Comparison of ENCODE assay signal across 8 cellular contexts in the genomic region with DNA sequence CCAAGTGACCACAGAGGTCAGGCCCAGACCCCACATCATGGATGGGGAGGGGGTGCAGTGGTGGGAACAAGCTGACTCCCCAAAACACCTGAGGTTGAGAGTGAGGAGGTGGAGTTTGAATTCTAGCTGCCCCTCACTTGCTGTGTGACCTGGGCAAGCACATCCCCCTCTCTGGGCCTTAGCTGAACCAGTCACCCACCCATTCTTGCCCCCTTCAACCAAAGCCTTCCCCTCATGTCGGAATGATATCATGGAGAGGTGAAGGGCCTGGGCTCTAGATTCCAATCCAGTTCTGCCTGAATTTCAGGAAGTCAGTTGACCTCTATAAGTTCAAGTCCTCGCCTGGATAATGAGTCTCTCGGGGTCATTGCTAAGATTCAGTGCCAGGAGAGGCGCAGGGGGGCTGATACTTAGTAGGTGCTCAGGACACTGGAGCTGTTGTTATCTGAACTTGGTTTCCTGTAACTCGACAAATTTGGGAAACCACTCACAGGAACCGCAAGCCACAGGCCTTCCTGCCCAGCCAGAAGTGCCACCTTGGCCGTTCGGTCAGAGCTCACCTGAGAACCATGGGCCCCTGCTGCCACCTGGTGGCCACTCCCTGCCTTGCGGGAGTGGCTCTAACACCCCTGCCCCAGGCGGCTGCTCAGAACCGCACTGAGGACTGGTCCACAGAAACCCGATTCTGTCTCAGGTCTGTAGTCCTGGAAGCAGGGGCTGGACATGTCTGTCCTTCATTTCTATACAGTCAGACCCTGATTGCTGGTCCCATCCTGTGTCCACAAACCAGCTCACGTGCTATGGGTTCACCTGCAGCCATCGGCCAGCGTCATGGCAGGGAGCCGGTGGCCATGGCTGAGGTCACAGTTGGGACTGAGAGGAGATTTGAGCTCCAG. TPM values are rescaled to one million over a fixed set of nuclear protein-coding genes. Genes with fewer than 3 reads are reported as not detected.
A peak's percentile ranks its signal among the peaks of the same experiment; 100 is the strongest.
DNase-seq lines count a peak whose midpoint lies in the region; ATAC-seq and TF ChIP-seq lines count a peak whose summit lies in the region.

No MANE protein-coding gene starts in this region.

- no peaks in the 10 kb centered on the region for H3K9me3 Mint-ChIP-seq in activated T-helper 2 cell treated with anti-CD3 and anti-CD28 coated beads, Interferon-gamma antibody, Interleukin-2, Interleukin-4, amounts not matched to agents 10 μg/mL and 5 μg/mL and 100 μg/mL, durations not matched to agents 14 hours and 24 hours and 36 hours

- intact Hi-C loops in activated T-helper 2 cell treated with anti-CD3 and anti-CD28 coated beads, Interferon-gamma antibody, Interleukin-2, Interleukin-4, amounts not matched to agents 10 μg/mL and 5 μg/mL and 100 μg/mL, durations not matched to agents 14 hours and 24 hours and 36 hours (cut with micrococcal nuclease), result loop anchor here (1.0 kb wide), 2 partner anchors 22 to 29 kb away; no protein-coding TSS in a partner anchor
- intact Hi-C loops in testis (cut with DNase I; ENCODE audit: low total_unique reads), result no loop called here

- peaks cover 14% of the 10 kb centered on the region for H3K4me1 Mint-ChIP-seq in activated T-helper 2 cell treated with anti-CD3 and anti-CD28 coated beads, Interferon-gamma antibody, Interleukin-2, Interleukin-4, amounts not matched to agents 10 μg/mL and 5 μg/mL and 100 μg/mL, durations not matched to agents 14 hours and 24 hours and 36 hours (ENCODE audit: low read depth)

- no peak for TF ChIP-seq POLR2A in testis (IDR thresholded peaks at IDR 0.05)

- ATAC-seq in HG03439 (IDR thresholded peaks at IDR 0.05; ENCODE audit: unreplicated experiment), result peak; percentile 77

- no peaks in the 10 kb centered on the region for H3K27me3 ChIP-seq in testis

- no peaks in the 10 kb centered on the region for H3K36me3 Mint-ChIP-seq in activated T-helper 2 cell treated with anti-CD3 and anti-CD28 coated beads, Interferon-gamma antibody, Interleukin-2, Interleukin-4, amounts not matched to agents 10 μg/mL and 5 μg/mL and 100 μg/mL, durations not matched to agents 14 hours and 24 hours and 36 hours (ENCODE audit: low read depth)

- POLR2A ChIA-PET in RWPE1 (lab: Yijun Ruan, JAX; ENCODE audit: low non-redundant PET), result no interaction called here

- H3K4me3 ChIP-seq in fibroblast of the aortic adventitia (ENCODE audit: low read depth, low read length), result no peak overlapping the region
- no peak overlapping the region for H3K4me3 ChIP-seq in testis

- TF ChIP-seq CTCF in RWPE1 (conservative IDR thresholded peaks at IDR 0.05; ENCODE audit: low read depth), result peak; percentile 90
- peak; percentile 88 for TF ChIP-seq CTCF in fibroblast of the aortic adventitia (IDR thresholded peaks at IDR 0.05; ENCODE audit: insufficient read depth, low read length)
- peak; percentile 89 to 94 (median 91) for TF ChIP-seq CTCF in testis (IDR thresholded peaks at IDR 0.05)

- H3K4me1 ChIP-seq in testis, result peaks cover 44% of the 10 kb centered on the region

- 51 to 70% methylated on average over 7 to 15 of the region's 16 CpGs for WGBS in testis, 2 donors

- H3K9me3 ChIP-seq in testis, result no peaks in the 10 kb centered on the region

- CTCF ChIA-PET in RWPE1 (lab: Yijun Ruan, JAX), result interaction anchor here (0.6 to 2.9 kb wide), 13 partner anchors 10 to 674 kb away, joined by 3 to 38 read pairs (median 4); no protein-coding TSS in a partner anchor

- no peak overlapping the region for H3K4me3 Mint-ChIP-seq in activated T-helper 2 cell treated with anti-CD3 and anti-CD28 coated beads, Interferon-gamma antibody, Interleukin-2, Interleukin-4, amounts not matched to agents 10 μg/mL and 5 μg/mL and 100 μg/mL, durations not matched to agents 14 hours and 24 hours and 36 hours (ENCODE audit: low read depth)

- peaks cover 25% of the 10 kb centered on the region for H3K27me3 Mint-ChIP-seq in activated T-helper 2 cell treated with anti-CD3 and anti-CD28 coated beads, Interferon-gamma antibody, Interleukin-2, Interleukin-4, amounts not matched to agents 10 μg/mL and 5 μg/mL and 100 μg/mL, durations not matched to agents 14 hours and 24 hours and 36 hours (ENCODE audit: low read depth)

- H3K27ac ChIP-seq in RWPE1 (peak overlapping the region; percentile 66), testis (peak overlapping the region in 1 of 2 donors; percentile 1)

- H3K36me3 ChIP-seq in testis (ENCODE audit: low read depth, missing control alignments), result no peaks in the 10 kb centered on the region

- H3K27ac Mint-ChIP-seq in activated T-helper 2 cell treated with anti-CD3 and anti-CD28 coated beads, Interferon-gamma antibody, Interleukin-2, Interleukin-4, amounts not matched to agents 10 μg/mL and 5 μg/mL and 100 μg/mL, durations not matched to agents 14 hours and 24 hours and 36 hours, result peak overlapping the region; percentile 61

- DNase-seq in NCI-H2196 (lab: John Stamatoyannopoulos, UW; ENCODE audit: unreplicated experiment) (peak; percentile 79), NCI-H2196 treated with DMSO at 0.1 percent for 48 hours (lab: John Stamatoyannopoulos, UW; ENCODE audit: unreplicated experiment) (no peak), RWPE1 (ENCODE audit: low spot score) (no peak), fibroblast of the aortic adventitia (ENCODE audit: low read depth) (peak; percentile 59), occipital lobe (lab: John Stamatoyannopoulos, UW) (peak; percentile 45), testis (peak; percentile 88)
- DNase-seq in activated T-helper 2 cell treated with anti-CD3 and anti-CD28 coated beads, Interferon-gamma antibody, Interleukin-2, Interleukin-4, amounts not matched to agents 10 μg/mL and 5 μg/mL and 100 μg/mL, durations not matched to agents 14 hours and 24 hours and 36 hours (ENCODE audit: low spot score), result peak; percentile 87

RNA-seq across cellular contexts. Expression of a gene that starts 6.9 kb away (rescaled TPM):
- 0.74 and 1.1 TPM in 2 replicates for total RNA-seq in activated T-helper 2 cell treated with anti-CD3 and anti-CD28 coated beads, Interferon-gamma antibody, Interleukin-2, Interleukin-4, amounts not matched to agents 10 μg/mL and 5 μg/mL and 100 μg/mL, durations not matched to agents 14 hours and 24 hours and 36 hours
- total RNA-seq in fibroblast of the aortic adventitia (ENCODE audit: low replicate concordance) (18.9 and 30.3 TPM in 2 replicates), occipital lobe (0.94 TPM), testis (10 to 100 TPM; 73.9 to 87.4 TPM)
- polyA plus RNA-seq in testis (ENCODE audit: insufficient read depth, low read depth, low replicate concordance), result 49.0 TPM

RNA-seq across cellular contexts. Expression of a gene that starts 12.7 kb away (rescaled TPM):
- not detected in 2 replicates for total RNA-seq in activated T-helper 2 cell treated with anti-CD3 and anti-CD28 coated beads, Interferon-gamma antibody, Interleukin-2, Interleukin-4, amounts not matched to agents 10 μg/mL and 5 μg/mL and 100 μg/mL, durations not matched to agents 14 hours and 24 hours and 36 hours
- total RNA-seq in fibroblast of the aortic adventitia (ENCODE audit: low replicate concordance) (not detected in 2 replicates), occipital lobe (not detected), testis (not detected)
- 8.1 TPM for polyA plus RNA-seq in testis (ENCODE audit: insufficient read depth, low read depth, low replicate concordance)

RNA-seq across cellular contexts. Expression of a gene that starts 41.5 kb away (rescaled TPM):
- total RNA-seq in activated T-helper 2 cell treated with anti-CD3 and anti-CD28 coated beads, Interferon-gamma antibody, Interleukin-2, Interleukin-4, amounts not matched to agents 10 μg/mL and 5 μg/mL and 100 μg/mL, durations not matched to agents 14 hours and 24 hours and 36 hours, result 69.3 and 71.2 TPM in 2 replicates
- 12.0 and 35.0 TPM in 2 replicates for total RNA-seq in fibroblast of the aortic adventitia (ENCODE audit: low replicate concordance)
- total RNA-seq in occipital lobe, result 32.0 TPM
- total RNA-seq in testis, result 100 to 1,000 TPM; 274 to 359 TPM
- polyA plus RNA-seq in testis (ENCODE audit: insufficient read depth, low read depth, low replicate concordance), result 354 TPM

RNA-seq across cellular contexts. Expression of a gene that starts 47.9 kb away (rescaled TPM):
- 0.09 TPM in 1 of 2 replicates, not detected in the other for total RNA-seq in activated T-helper 2 cell treated with anti-CD3 and anti-CD28 coated beads, Interferon-gamma antibody, Interleukin-2, Interleukin-4, amounts not matched to agents 10 μg/mL and 5 μg/mL and 100 μg/mL, durations not matched to agents 14 hours and 24 hours and 36 hours
- 5.8 and 13.1 TPM in 2 replicates for total RNA-seq in fibroblast of the aortic adventitia (ENCODE audit: low replicate concordance)
- total RNA-seq in occipital lobe, result 2.0 TPM
- total RNA-seq in testis, result 100 to 1,000 TPM in 1 of 2 donors, 10 to 100 TPM in 1; 89.8 to 113 TPM
- polyA plus RNA-seq in testis (ENCODE audit: insufficient read depth, low read depth, low replicate concordance), result 42.6 TPM

Comparison
In these comparisons a context has a peak if more than half of its experiments do, and no peak if none do; other contexts are left out.
1. DNase-seq: peak in NCI-H2196 (single experiment), activated T-helper 2 cell treated with anti-CD3 and anti-CD28 coated beads, Interferon-gamma antibody, Interleukin-2, Interleukin-4, amounts not matched to agents 10 μg/mL and 5 μg/mL and 100 μg/mL, durations not matched to agents 14 hours and 24 hours and 36 hours (single experiment), fibroblast of the aortic adventitia (single experiment), occipital lobe (single experiment) and testis (single experiment); none in NCI-H2196 treated with DMSO at 0.1 percent for 48 hours (single experiment) and RWPE1 (single experiment).
2. Peak in every context shown above with its lines, with median percentiles within 50 percentile points of each other: CTCF ChIP-seq.